9 cellular contexts compared by ENCODE assay signal in the genomic region with DNA sequence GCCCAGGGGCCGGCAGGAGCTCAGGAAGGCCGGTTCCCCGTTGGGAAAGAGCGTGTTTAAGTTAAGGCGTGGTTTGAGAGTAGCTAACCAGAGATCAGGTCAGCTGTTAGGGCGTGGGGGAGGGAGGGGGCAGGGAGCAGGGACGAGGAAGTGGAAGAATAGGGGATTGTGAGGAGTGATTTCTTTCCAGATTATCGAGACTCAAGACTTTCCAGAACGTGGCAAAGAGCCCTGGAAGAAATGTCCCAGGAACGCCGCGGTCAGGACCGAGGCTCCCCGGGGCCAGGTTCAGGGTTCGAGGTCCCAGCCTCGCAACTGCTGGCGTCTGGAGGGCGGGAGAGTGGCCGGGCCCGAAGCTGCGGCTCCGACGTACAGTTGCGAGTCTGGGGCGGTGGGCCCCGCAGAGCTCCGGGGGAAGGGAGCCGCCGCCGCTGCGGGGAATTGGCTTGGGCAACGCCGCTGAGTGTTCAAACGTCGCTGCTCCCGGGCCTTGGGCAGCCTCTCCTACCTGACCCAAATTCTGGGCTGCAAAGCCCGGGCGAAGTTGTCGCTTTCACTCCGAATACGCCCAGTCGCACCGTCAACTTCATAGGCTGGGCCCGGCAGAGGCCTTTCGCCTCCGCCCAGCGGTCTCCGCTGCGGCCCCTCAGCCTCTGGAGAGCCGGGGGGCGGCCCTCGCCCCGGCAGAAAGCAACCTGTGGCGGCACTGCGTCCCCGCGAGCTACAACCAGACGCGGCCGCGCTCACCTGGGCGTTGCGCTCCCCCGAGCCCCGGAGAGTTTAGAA. TPM values are rescaled to one million over a fixed set of nuclear protein-coding genes. Genes with fewer than 3 reads are reported as not detected.
DNase-seq lines count a peak whose midpoint lies in the region; ATAC-seq and TF ChIP-seq lines count a peak whose summit lies in the region.
"Had no signal": no experiment of that assay in that cellular context is flagged by ENCODE, and none has a peak within 500 bp of the region (broad histone marks: within the 10 kb centered on the region; RNA-seq: fewer than 3 reads in every experiment).

No MANE protein-coding gene starts in this region.

- H3K4me1 ChIP-seq in neuronal stem cell (ENCODE audit: control insufficient read depth in 2 of 2, insufficient read depth in 1 of 2, low read depth in 1 of 2, low read length in 2 of 2) (peaks cover 8 to 9% of the 10 kb centered on the region in 2 donors), HAP-1 (peaks cover 15% of the 10 kb centered on the region)

- no peak overlapping the region for H4K8ac ChIP-seq in neuronal stem cell (ENCODE audit: low read depth, low read length)

- H2BK5ac ChIP-seq in neuronal stem cell (ENCODE audit: low read length) = no peak overlapping the region

- no peak overlapping the region for H3K4ac ChIP-seq in neuronal stem cell (ENCODE audit: low read length)

- H3K14ac ChIP-seq in neuronal stem cell (ENCODE audit: low read length) = no peak overlapping the region

- H2BK15ac ChIP-seq in neuronal stem cell (ENCODE audit: low read length) = peak overlapping the region; percentile 64

- H3K27me3 ChIP-seq in neuronal stem cell (ENCODE audit: control insufficient read depth in 3 of 3, insufficient read depth in 3 of 3, low read depth in 1 of 3, low read length in 3 of 3) = peaks cover 60 to 80% (median 69%) of the 10 kb centered on the region in 3 experiments
- H3K27me3 ChIP-seq in HAP-1 (ENCODE audit: low read depth) = no peaks in the 10 kb centered on the region

- no CpG with 5 or more reads among the region's 65 CpGs for WGBS in neuronal stem cell (ENCODE audit: extremely low coverage in 2 of 2, insufficient read length in 2 of 2, insufficient replicate concordance in 1 of 2), 2 donors

- no peak for ATAC-seq in GM21529 (IDR thresholded peaks at IDR 0.05; ENCODE audit: unreplicated experiment)

- no peak overlapping the region for H4K91ac ChIP-seq in neuronal stem cell (ENCODE audit: low read depth, low read length, poor library complexity)

- no peak overlapping the region for H3K9ac ChIP-seq in neuronal stem cell (ENCODE audit: low read depth, low read length, poor library complexity)

- H3K36me3 ChIP-seq in neuronal stem cell (replicated peaks in 1 of 2; ENCODE audit: control insufficient read depth in 2 of 2, insufficient read depth in 2 of 2, low read length in 2 of 2) (no peaks in the 10 kb centered on the region), HAP-1 (replicated peaks) (peaks cover 34% of the 10 kb centered on the region)

- DNase-seq in NCI-H69 (lab: John Stamatoyannopoulos, UW) (peak; percentile 55), epithelial cell of proximal tubule (ENCODE audit: low read depth) (no peak), neuronal stem cell (ENCODE audit: low spot score) (no peak), foreskin melanocyte (no peak), NCI-H2029 (lab: John Stamatoyannopoulos, UW) (no peak), HAP-1 (ENCODE audit: low spot score in 2 of 2) (no peak)

- no peaks in the 10 kb centered on the region for H3K79me1 ChIP-seq in neuronal stem cell (ENCODE audit: low read depth, low read length)

- no peak overlapping the region for H3K23ac ChIP-seq in neuronal stem cell (ENCODE audit: low read depth, low read length, poor library complexity)

- TF ChIP-seq CTCF in GM12875 (IDR thresholded peaks at IDR 0.05; ENCODE audit: borderline replicate concordance, insufficient read depth, low read depth, low read length) (no peak), epithelial cell of proximal tubule (conservative IDR thresholded peaks at IDR 0.05; ENCODE audit: low read depth, low read length) (no peak)

- H3K18ac ChIP-seq in neuronal stem cell (ENCODE audit: low read length) = peak overlapping the region; percentile 42

- no peak overlapping the region for H3K27ac ChIP-seq in neuronal stem cell (replicated peaks; ENCODE audit: low read length)
- H3K27ac ChIP-seq: SK-N-MC had no signal

- H3K9me3 ChIP-seq in neuronal stem cell (replicated peaks in 1 of 2; ENCODE audit: control insufficient read depth in 2 of 2, insufficient read depth in 1 of 2, low read depth in 1 of 2, low read length in 2 of 2) (peaks cover 0 to 6% of the 10 kb centered on the region in 2 donors), HAP-1 (no peaks in the 10 kb centered on the region)

- peak overlapping the region; percentile 57 for H3K4me3 ChIP-seq in GM12875 (ENCODE audit: low read depth, low read length)
- peak overlapping the region; percentile 33 for H3K4me3 ChIP-seq in epithelial cell of proximal tubule (ENCODE audit: low read depth, low read length)
- peak overlapping the region; percentile 7 to 33 for H3K4me3 ChIP-seq in neuronal stem cell (ENCODE audit: low read length in 2 of 2)
- H3K4me3 ChIP-seq in HAP-1 = no peak overlapping the region
- H3K4me3 ChIP-seq: SK-N-MC had no signal

- peak overlapping the region; percentile 37 for H2AK5ac ChIP-seq in neuronal stem cell (ENCODE audit: low read depth, low read length)

- H2AFZ ChIP-seq in neuronal stem cell (ENCODE audit: low read length) = peak overlapping the region; percentile 92

- H3K4me2 ChIP-seq in neuronal stem cell (ENCODE audit: insufficient read depth, low read length, poor library complexity, severe bottlenecking) = peak overlapping the region; percentile 73

- in situ Hi-C loops in HAP-1 (cut with MboI; ENCODE audit: low sequenced_read_pairs) = no loop called here

- no peak overlapping the region for H2BK120ac ChIP-seq in neuronal stem cell (ENCODE audit: low read depth, low read length)

- H2BK12ac ChIP-seq in neuronal stem cell (ENCODE audit: low read length) = no peak overlapping the region

RNA-seq across cellular contexts. Expression of a gene that starts 9.5 kb away (rescaled TPM):
- total RNA-seq in epithelial cell of proximal tubule = 0.58 and 0.69 TPM in 2 replicates
- polyA plus RNA-seq in neuronal stem cell (2013, experiment 1 of 2) = 0.13 TPM
- polyA plus RNA-seq in neuronal stem cell (2013, experiment 2 of 2) = 0.10 TPM

RNA-seq across cellular contexts. Expression of a gene that starts 34.8 kb away (rescaled TPM):
- total RNA-seq in epithelial cell of proximal tubule = 112 and 117 TPM in 2 replicates
- polyA plus RNA-seq in neuronal stem cell (2013, experiment 1 of 2) = 73.4 TPM
- polyA plus RNA-seq in neuronal stem cell (2013, experiment 2 of 2) = 75.7 TPM
